Comparison of ENCODE assay signal across 19 cellular contexts in genomic region chr17:20213429-20213828, GRCh38.
A peak's percentile ranks its signal among the peaks of the same experiment; 100 is the strongest.
DNase-seq lines count a peak whose midpoint lies in the region; ATAC-seq and TF ChIP-seq lines count a peak whose summit lies in the region.
"Had no signal": no experiment of that assay in that cellular context is flagged by ENCODE, and none has a peak within 500 bp of the region (broad histone marks: within the 10 kb centered on the region; RNA-seq: fewer than 3 reads in every experiment).

No MANE protein-coding gene starts in this region.

- no peaks in the 10 kb centered on the region for H3K36me3 Mint-ChIP-seq in Calu3 (ENCODE audit: insufficient read depth, unreplicated experiment)

- ATAC-seq in RWPE2 (ENCODE audit: low read depth) (0 out of 3 replicates have a peak, but pooled peaks have one; percentile 10), GM21825 (IDR thresholded peaks at IDR 0.05; ENCODE audit: unreplicated experiment) (no peak)
- ATAC-seq: HCT116 had no signal

- H3K36me3 ChIP-seq in RWPE2 (ENCODE audit: low read depth) (peaks cover 22% of the 10 kb centered on the region), mesodermal cell (ENCODE audit: control insufficient read depth, insufficient read depth, low read length) (peaks cover 35% of the 10 kb centered on the region), stomach (peaks cover 0 to 12% (median 0%) of the 10 kb centered on the region in 4 donors)

- no peak overlapping the region for H3K4me3 Mint-ChIP-seq in Calu3 (ENCODE audit: low read depth, unreplicated experiment)
- H3K4me3 Mint-ChIP-seq: CD8-positive, alpha-beta memory T cell had no signal

- H3K27ac ChIP-seq in RWPE2 (ENCODE audit: poor library complexity, severe bottlenecking) (peak overlapping the region; percentile 45), mesodermal cell (ENCODE audit: low read depth, low read length, severe bottlenecking) (peak overlapping the region; percentile 5), stomach (no peak overlapping the region)
- H3K27ac ChIP-seq: SJSA1 had no signal

- CTCF ChIA-PET in Calu3 (lab: Charles Lee): no interaction called here

- no peaks in the 10 kb centered on the region for H3K27me3 ChIP-seq in RWPE2 (ENCODE audit: insufficient read depth, poor library complexity, severe bottlenecking)
- H3K27me3 ChIP-seq in stomach: no peaks in the 10 kb centered on the region
- H3K27me3 ChIP-seq: SJSA1 had no signal

- no TSS peak for BruUV-seq in Calu3 (replicated peaks; lab: Mats Ljungman, UMichigan)

- TF ChIP-seq CTCF in Calu3 (IDR thresholded peaks at IDR 0.05; ENCODE audit: unreplicated experiment) (no peak), RWPE2 (IDR thresholded peaks at IDR 0.05; ENCODE audit: poor library complexity, severe bottlenecking) (no peak), stomach (IDR thresholded peaks at IDR 0.05) (no peak)

- no peak for TF ChIP-seq EP300 in stomach (IDR thresholded peaks at IDR 0.05)

- peaks cover 26% of the 10 kb centered on the region for H3K4me1 ChIP-seq in RWPE2 (ENCODE audit: insufficient read depth, poor library complexity, severe bottlenecking)
- peaks cover 14% of the 10 kb centered on the region for H3K4me1 ChIP-seq in mesodermal cell (ENCODE audit: control insufficient read depth, insufficient read depth, low read length, poor library complexity, severe bottlenecking)
- no peaks in the 10 kb centered on the region for H3K4me1 ChIP-seq in stomach
- H3K4me1 ChIP-seq: SJSA1 had no signal

- H3K4me1 Mint-ChIP-seq in Calu3 (ENCODE audit: low read depth, unreplicated experiment): peaks cover 31% of the 10 kb centered on the region
- H3K4me1 Mint-ChIP-seq: CD8-positive, alpha-beta memory T cell had no signal

- no peaks in the 10 kb centered on the region for H3K9me3 Mint-ChIP-seq in Calu3 (ENCODE audit: low read depth, unreplicated experiment)

- no peaks in the 10 kb centered on the region for H3K9me3 ChIP-seq in RWPE2 (ENCODE audit: severe bottlenecking)
- H3K9me3 ChIP-seq in mesodermal cell (ENCODE audit: control insufficient read depth, low read length): no peaks in the 10 kb centered on the region
- no peaks in the 10 kb centered on the region for H3K9me3 ChIP-seq in stomach
- H3K9me3 ChIP-seq: SJSA1 had no signal

- H3K27me3 Mint-ChIP-seq in Calu3 (ENCODE audit: unreplicated experiment): no peaks in the 10 kb centered on the region
- H3K27me3 Mint-ChIP-seq: CD8-positive, alpha-beta memory T cell had no signal

- H3K4me3 ChIP-seq in RWPE2 (ENCODE audit: severe bottlenecking) (no peak overlapping the region), mesodermal cell (ENCODE audit: extremely low read depth, insufficient read depth, low read length, poor library complexity, severe bottlenecking) (no peak overlapping the region), stomach (no peak overlapping the region)
- H3K4me3 ChIP-seq: SJSA1 had no signal

- no peak for TF ChIP-seq POLR2A in stomach (IDR thresholded peaks at IDR 0.05)

- DNase-seq in Calu3 (peak; percentile 35), RWPE2 (ENCODE audit: low spot score) (no peak), stomach (peak; percentile 40), anterior cingulate cortex (lab: John Stamatoyannopoulos, UW) (no peak), D341Med (ENCODE audit: low spot score) (no peak)
- DNase-seq: C1 segment of cervical spinal cord; CD8-positive, alpha-beta memory T cell; Kasumi-1; NCI-H1092 treated with DMSO at 0.1 percent for 48 hours; NCI-H1436 treated with DMSO at 0.1 percent for 48 hours; NCI-H1930; NCI-H2107; NCI-H524 treated with DMSO at 0.1 percent for 48 hours; NCI-H774; Right ventricle myocardium superior had no signal

- intact Hi-C loops in Calu3 (cut with micrococcal nuclease; ENCODE audit: unreplicated experiment) (no loop called here), stomach (cut with DNase I; ENCODE audit: low total_unique reads) (no loop called here)

- H3K27ac Mint-ChIP-seq in Calu3 (ENCODE audit: unreplicated experiment): peak overlapping the region; percentile 60

Comparison
In these comparisons a context has a peak if more than half of its experiments do, and no peak if none do; other contexts are left out.
1. DNase-seq: peak in Calu3 (single experiment) and stomach (single experiment); none in RWPE2 (single experiment), anterior cingulate cortex (0 of 58) and D341Med (single experiment).
2. H3K27ac ChIP-seq: peak in RWPE2 (single experiment) and mesodermal cell (single experiment); none in stomach (0 of 5).